In genomic region chr15:98657721-98658120, GRCh38 we compare ENCODE assay signal across 1 cellular context.
TF ChIP-seq lines count a peak whose summit lies in the region.

No MANE protein-coding gene starts in this region.

TF ChIP-seq in A549, 52 proteins besides CTCF, POLR2A, EP300 and RAD21 (continued from another document):
- TF ChIP-seq FOSL2 (IDR thresholded peaks at IDR 0.05) (no peak), FOSL2 (CRISPR knock-in tag; IDR thresholded peaks at IDR 0.05) (no peak), FOSB (CRISPR knock-in tag; IDR thresholded peaks at IDR 0.05) (no peak), ESRRA (IDR thresholded peaks at IDR 0.05; ENCODE audit: borderline replicate concordance, low read length) (no peak)
- TF ChIP-seq, protein P1, sequence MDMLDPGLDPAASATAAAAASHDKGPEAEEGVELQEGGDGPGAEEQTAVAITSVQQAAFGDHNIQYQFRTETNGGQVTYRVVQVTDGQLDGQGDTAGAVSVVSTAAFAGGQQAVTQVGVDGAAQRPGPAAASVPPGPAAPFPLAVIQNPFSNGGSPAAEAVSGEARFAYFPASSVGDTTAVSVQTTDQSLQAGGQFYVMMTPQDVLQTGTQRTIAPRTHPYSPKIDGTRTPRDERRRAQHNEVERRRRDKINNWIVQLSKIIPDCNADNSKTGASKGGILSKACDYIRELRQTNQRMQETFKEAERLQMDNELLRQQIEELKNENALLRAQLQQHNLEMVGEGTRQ (IDR thresholded peaks at IDR 0.05) = no peak
